Comparison of ENCODE assay signal across 11 cellular contexts in the genomic region with DNA sequence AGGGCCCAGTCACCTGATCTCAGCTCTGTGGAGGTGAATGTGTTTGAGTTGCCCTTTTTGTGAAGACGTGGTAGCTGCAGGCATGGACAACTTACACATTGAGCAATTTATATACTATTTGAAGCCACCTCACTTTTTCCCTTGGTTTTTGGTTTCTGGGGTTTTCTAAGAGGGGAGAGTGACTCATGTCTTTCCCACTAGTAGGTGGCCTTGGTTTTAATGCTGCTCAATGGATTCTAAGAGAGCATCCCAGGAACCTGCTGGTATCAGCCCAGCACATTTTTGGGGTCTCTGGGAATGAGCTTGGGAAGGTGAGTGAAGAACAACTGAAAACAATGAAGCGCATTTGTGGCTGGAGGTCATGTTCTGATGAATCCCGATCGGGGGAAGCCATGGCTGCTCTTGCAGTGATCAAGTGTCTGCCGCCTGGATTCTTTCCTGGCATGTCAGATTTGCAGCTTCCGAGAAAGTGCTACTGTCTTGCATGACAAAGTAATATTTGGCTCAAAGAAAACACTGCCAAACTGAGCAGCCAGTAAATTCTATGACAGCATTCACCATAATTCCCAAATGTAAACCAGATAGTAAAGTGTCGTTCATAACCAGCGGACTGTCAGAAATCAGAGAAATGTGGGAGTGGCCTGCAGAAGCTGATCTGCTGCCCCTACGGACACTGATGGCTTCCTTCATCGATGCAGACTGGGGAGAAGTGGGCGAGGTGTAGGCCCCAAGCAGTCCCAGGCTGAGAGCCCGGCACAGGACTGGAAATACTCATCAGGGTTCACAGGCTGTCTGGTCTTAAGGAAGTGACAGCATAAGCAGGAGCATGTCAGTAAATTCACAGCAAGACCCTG.
A peak's percentile ranks its signal among the peaks of the same experiment; 100 is the strongest.
DNase-seq lines count a peak whose midpoint lies in the region; ATAC-seq and TF ChIP-seq lines count a peak whose summit lies in the region.
"Had no signal": no experiment of that assay in that cellular context is flagged by ENCODE, and none has a peak within 500 bp of the region (broad histone marks: within the 10 kb centered on the region; RNA-seq: fewer than 3 reads in every experiment).

No MANE protein-coding gene starts in this region.

- peak overlapping the region; percentile 69 for H3K14ac ChIP-seq in IMR-90 (replicated peaks; ENCODE audit: low read depth, low read length)

- H4K8ac ChIP-seq in IMR-90 (ENCODE audit: low read depth in 2 of 2, low read length in 2 of 2) = peak overlapping the region; percentile 86 to 92; a peak in 3 of 4 replicates

- TF ChIP-seq POLR2A in IMR-90 (IDR thresholded peaks at IDR 0.05; ENCODE audit: low read depth, low read length) = peak; percentile 58

- peak overlapping the region; percentile 36 for H3K9ac ChIP-seq in IMR-90 (ENCODE audit: low read depth, low read length)

- H3K27ac ChIP-seq in IMR-90 (ENCODE audit: insufficient read depth, low read length) = peak overlapping the region; percentile 75

- H4K20me1 ChIP-seq in IMR-90 (ENCODE audit: insufficient read depth, low read length) = 0 out of 2 replicates have a peak, but pooled peaks cover 6% of the 10 kb centered on the region

- peak overlapping the region; percentile 97 for H4K91ac ChIP-seq in IMR-90 (ENCODE audit: insufficient read depth, low read depth, low read length)

- H3K4me2 ChIP-seq in IMR-90 (ENCODE audit: low read depth, low read length) = peak overlapping the region; percentile 50

- H3K79me1 ChIP-seq in IMR-90 (ENCODE audit: low read depth in 1 of 2, low read length in 2 of 2) = peaks cover 48 to 90% of the 10 kb centered on the region in 2 experiments

- peak; percentile 89 for DNase-seq in IMR-90
- DNase-seq in astrocyte of the cerebellum (ENCODE audit: low read depth) = peak; percentile 85
- peak; percentile 81 for DNase-seq in islet precursor cell
- DNase-seq in stromal cell of bone marrow (ENCODE audit: low read depth) = peak; percentile 80
- no peak for DNase-seq in cortex of kidney (lab: John Stamatoyannopoulos, UW)
- DNase-seq in NCI-H69 (lab: John Stamatoyannopoulos, UW) = no peak
- DNase-seq: activated CD8-positive, alpha-beta memory T cell treated with anti-CD3 and anti-CD28 coated beads, Interleukin-2, amount 10 ng/mL, durations not matched to agents 7 days and 5 days; naive thymus-derived CD8-positive, alpha-beta T cell; NCI-H526 treated with DMSO at 0.1 percent for 48 hours; stimulated activated CD4-positive, alpha-beta T cell treated with anti-CD3 and anti-CD28 coated beads, Interleukin-4, amount 100 ng/mL, for 1 hour had no signal

- peak overlapping the region; percentile 86 for H3K56ac ChIP-seq in IMR-90 (ENCODE audit: extremely low read depth, insufficient read depth, low read length)

- peak overlapping the region; percentile 75 for H3K23ac ChIP-seq in IMR-90 (ENCODE audit: low read depth, low read length)

- peaks cover 47% of the 10 kb centered on the region for H3K9me1 ChIP-seq in IMR-90 (ENCODE audit: insufficient read depth, low read length)

- TF ChIP-seq CTCF in IMR-90 (conservative IDR thresholded peaks at IDR 0.05; ENCODE audit: low read depth, low read length) (no peak), astrocyte of the cerebellum (IDR thresholded peaks at IDR 0.05; ENCODE audit: low read depth, low read length, missing control alignments) (no peak)

- H3K36me3 ChIP-seq in IMR-90 (ENCODE audit: control insufficient read depth, insufficient read depth, low read length) = peaks cover 18% of the 10 kb centered on the region

- no peak overlapping the region for H3K4me3 ChIP-seq in IMR-90 (ENCODE audit: insufficient read depth, low read depth, low read length)
- no peak overlapping the region for H3K4me3 ChIP-seq in astrocyte of the cerebellum (ENCODE audit: low read depth, low read length)

- H4K5ac ChIP-seq in IMR-90 (ENCODE audit: low read depth, low read length) = peak overlapping the region; percentile 92

- peaks cover 54% of the 10 kb centered on the region for H3K4me1 ChIP-seq in IMR-90 (ENCODE audit: control insufficient read depth, insufficient read depth, low read length)

- H2BK15ac ChIP-seq in IMR-90 (ENCODE audit: low read depth, low read length) = peak overlapping the region; percentile 63; the same call in 2 of the 3 replicates

- 6% methylated on average over 6 of the region's 12 CpGs; no CpG with 5 or more reads in 1 of the 2 experiments for WGBS in IMR-90 (ENCODE audit: extremely low coverage in 2 of 2, insufficient read length in 1 of 2), 2 experiments

- no peaks in the 10 kb centered on the region for H3K9me3 ChIP-seq in IMR-90 (ENCODE audit: control insufficient read depth, insufficient read depth, low read length)

- peak overlapping the region; percentile 99 for H2BK5ac ChIP-seq in IMR-90 (ENCODE audit: low read depth, low read length, poor library complexity, severe bottlenecking)

- no peak for TF ChIP-seq RAD21 in IMR-90 (IDR thresholded peaks at IDR 0.05; ENCODE audit: low read length)

- peak overlapping the region; percentile 95 for H2AK5ac ChIP-seq in IMR-90 (ENCODE audit: low read depth, low read length)

- H2BK120ac ChIP-seq in IMR-90 (ENCODE audit: low read depth, low read length) = peak overlapping the region; percentile 94

- no peaks in the 10 kb centered on the region for H3K27me3 ChIP-seq in IMR-90 (ENCODE audit: control insufficient read depth, insufficient read depth, low read length)

- in situ Hi-C loops in IMR-90 (cut with MboI; ENCODE audit: low sequenced_read_pairs) = no loop called here
- in situ Hi-C loops in astrocyte of the cerebellum (cut with HindIII; ENCODE audit: low sequenced_read_pairs) = no loop called here

- peak; percentile 30 for ATAC-seq in IMR-90 (ENCODE audit: low read depth)
- ATAC-seq in GM18870 (IDR thresholded peaks at IDR 0.05; ENCODE audit: unreplicated experiment) = no peak
- ATAC-seq: activated CD8-positive, alpha-beta memory T cell treated with anti-CD3 and anti-CD28 coated beads, Interleukin-2, amount 10 ng/mL, durations not matched to agents 7 days and 5 days; naive thymus-derived CD8-positive, alpha-beta T cell had no signal

- POLR2A ChIA-PET in IMR-90 (lab: Charles Lee; ENCODE audit: unreplicated experiment) = no interaction called here

- dilution Hi-C loops in IMR-90 (cut with HindIII; ENCODE audit: low sequenced_read_pairs, unreplicated experiment) = no loop called here

- intact Hi-C loops in IMR-90 (cut with micrococcal nuclease) = no loop called here

- peak overlapping the region; percentile 91 for H3K4ac ChIP-seq in IMR-90 (ENCODE audit: low read depth, low read length)

- CTCF ChIA-PET in IMR-90 (lab: Yijun Ruan, JAX) = no interaction called here

- BruUV-seq in IMR-90 (replicated peaks; lab: Mats Ljungman, UMichigan) = no TSS peak

- no peak overlapping the region for H2AK9ac ChIP-seq in IMR-90 (replicated peaks; ENCODE audit: low read depth, low read length, poor library complexity)

- peak overlapping the region; percentile 38 for H2AFZ ChIP-seq in IMR-90 (replicated peaks; ENCODE audit: low read length, poor library complexity)

- H3K18ac ChIP-seq in IMR-90 (ENCODE audit: low read depth, low read length) = peak overlapping the region; percentile 89

- peak overlapping the region; percentile 94 for H2BK20ac ChIP-seq in IMR-90 (ENCODE audit: low read depth, low read length)

TF ChIP-seq in IMR-90, 13 proteins besides CTCF, POLR2A, EP300 and RAD21:
- TF ChIP-seq MXI1 (IDR thresholded peaks at IDR 0.05; ENCODE audit: borderline replicate concordance, low read depth, low read length) (no peak), USF2 (IDR thresholded peaks at IDR 0.05; ENCODE audit: low read depth, low read length) (peak; percentile 45; the same call in 1 of the 2 replicates), CEBPB (IDR thresholded peaks at IDR 0.05; ENCODE audit: low read depth, low read length) (peak; percentile 92), BHLHE40 (IDR thresholded peaks at IDR 0.05; ENCODE audit: low read depth, low read length) (0 out of 2 replicates have a peak, but pooled peaks have one; percentile 7), FOS (IDR thresholded peaks at IDR 0.05; ENCODE audit: low read depth, low read length) (peak; percentile 69), NFE2L2 (IDR thresholded peaks at IDR 0.05; ENCODE audit: low read depth, low read length) (peak; percentile 15; the same call in 1 of the 2 replicates)

Comparison
In these comparisons a context has a peak if more than half of its experiments do, and no peak if none do; other contexts are left out.
1. DNase-seq: peak in IMR-90 (single experiment), astrocyte of the cerebellum (single experiment), islet precursor cell (single experiment) and stromal cell of bone marrow (single experiment); none in cortex of kidney (single experiment) and NCI-H69 (single experiment).